Comparison of ENCODE assay signal across 8 cellular contexts in the genomic region with DNA sequence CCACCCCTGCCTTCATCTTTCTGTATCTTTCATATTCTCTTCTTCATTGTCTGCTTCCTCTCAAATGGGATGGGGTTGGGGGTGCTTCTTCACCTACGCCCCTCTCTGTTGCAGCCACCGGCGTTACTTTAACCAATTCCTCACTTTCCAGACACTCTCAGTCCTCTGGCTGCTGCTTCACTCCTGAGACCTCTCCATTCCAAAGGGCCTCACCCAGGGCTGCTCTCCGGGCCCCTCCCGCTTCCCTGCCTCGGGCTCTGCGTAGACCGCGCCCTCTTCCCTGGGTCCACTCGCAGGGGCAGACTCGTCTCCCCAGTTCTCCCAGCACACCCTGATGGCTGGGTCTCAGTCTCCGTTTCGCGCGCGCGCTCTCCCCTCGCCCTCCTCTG. TPM values are rescaled to one million over a fixed set of nuclear protein-coding genes. Genes with fewer than 3 reads are reported as not detected.
A peak's percentile ranks its signal among the peaks of the same experiment; 100 is the strongest.
DNase-seq lines count a peak whose midpoint lies in the region; ATAC-seq and TF ChIP-seq lines count a peak whose summit lies in the region.

No MANE protein-coding gene starts in this region.

- peaks cover 9% of the 10 kb centered on the region for H3K4me1 ChIP-seq in Loucy (ENCODE audit: insufficient read depth, low read length, poor library complexity, severe bottlenecking)
- peaks cover 0 to 4% of the 10 kb centered on the region in 2 donors for H3K4me1 ChIP-seq in ascending aorta
- peaks cover 4 to 12% (median 5%) of the 10 kb centered on the region in 3 donors for H3K4me1 ChIP-seq in skeletal muscle tissue (ENCODE audit: control insufficient read depth in 3 of 3, insufficient read depth in 3 of 3, low read length in 3 of 3)

- H3K27ac Mint-ChIP-seq in activated CD4-positive, alpha-beta T cell treated with anti-CD3 and anti-CD28 coated beads, Interleukin-2, amount 10 ng/mL, durations not matched to agents 7 days and 5 days: peak overlapping the region; percentile 98

- peak overlapping the region; percentile 85 for H3K4me3 ChIP-seq in Loucy (ENCODE audit: low read length, poor library complexity, severe bottlenecking)
- peak overlapping the region; percentile 77 to 80 for H3K4me3 ChIP-seq in ascending aorta
- peak overlapping the region; percentile 79 for H3K4me3 ChIP-seq in iPS-18c (ENCODE audit: insufficient read depth, low read depth, low read length)
- peak overlapping the region; percentile 69 to 83 (median 80) for H3K4me3 ChIP-seq in skeletal muscle tissue (ENCODE audit: low read length in 3 of 3)

- peak overlapping the region; percentile 98 for H2AFZ ChIP-seq in Loucy (ENCODE audit: low read length)

- no peaks in the 10 kb centered on the region for H3K79me2 ChIP-seq in Loucy (ENCODE audit: insufficient read depth, low read length)

- no peaks in the 10 kb centered on the region for H3K36me3 ChIP-seq in Loucy (ENCODE audit: insufficient read depth, low read length)
- no peaks in the 10 kb centered on the region for H3K36me3 ChIP-seq in ascending aorta
- H3K36me3 ChIP-seq in skeletal muscle tissue (ENCODE audit: control insufficient read depth in 3 of 3, insufficient read depth in 3 of 3, low read length in 3 of 3): no peaks in the 10 kb centered on the region

- H3K9me2 ChIP-seq in Loucy (replicated peaks; ENCODE audit: low read depth, low read length): no peaks in the 10 kb centered on the region

- intact Hi-C loops in ascending aorta (cut with DNase I): loop anchor here (2.0 to 10.0 kb wide), 5 partner anchors 548 to 1536 kb away; partner anchors contain the start of genes KDSR, PHLPP1, VPS4B and ZCCHC2

- peaks cover 3% of the 10 kb centered on the region for H3K27me3 Mint-ChIP-seq in activated CD4-positive, alpha-beta T cell treated with anti-CD3 and anti-CD28 coated beads, Interleukin-2, amount 10 ng/mL, durations not matched to agents 7 days and 5 days

- peak overlapping the region; percentile 97 to 99 for H3K27ac ChIP-seq in ascending aorta
- H3K27ac ChIP-seq in skeletal muscle tissue (ENCODE audit: low read depth, low read length): peak overlapping the region; percentile 95

- DNase-seq in activated CD4-positive, alpha-beta T cell treated with anti-CD3 and anti-CD28 coated beads, Interleukin-2, amount 10 ng/mL, durations not matched to agents 7 days and 5 days: no peak
- DNase-seq in activated CD4-positive, alpha-beta T cell treated with anti-CD3 and anti-CD28 coated beads, Interleukin-2, amount 50 U/mL, for 1 hour: no peak
- peak in 1 of 2 donors; percentile 67 for DNase-seq in ascending aorta (ENCODE audit: low spot score in 2 of 2)
- DNase-seq in activated CD4-positive, CD25-positive, alpha-beta regulatory T cell (lab: John Stamatoyannopoulos, UW): no peak

- H3K27me3 ChIP-seq in Loucy (ENCODE audit: insufficient read depth, low read length, poor library complexity, severe bottlenecking) (peaks cover 24% of the 10 kb centered on the region), ascending aorta (no peaks in the 10 kb centered on the region), skeletal muscle tissue (ENCODE audit: control insufficient read depth in 3 of 3, insufficient read depth in 3 of 3, low read length in 3 of 3) (no peaks in the 10 kb centered on the region)

- CTCF ChIA-PET in activated CD4-positive, alpha-beta T cell treated with anti-CD3 and anti-CD28 coated beads, Interleukin-2, amount 10 ng/mL, durations not matched to agents 7 days and 5 days (lab: Charles Lee): interaction anchor here (0.6 to 1.1 kb wide), 2 partner anchors 35 to 1776 kb away, joined by 3 read pairs; no protein-coding TSS in a partner anchor

- POLR2A ChIA-PET in activated CD4-positive, alpha-beta T cell treated with anti-CD3 and anti-CD28 coated beads, Interleukin-2, amount 10 ng/mL, durations not matched to agents 7 days and 5 days (lab: Charles Lee): interaction anchor here (0.6 kb wide), 1 partner anchor 463 kb away, joined by 3 read pairs; no protein-coding TSS in a partner anchor

- no peaks in the 10 kb centered on the region for H4K20me1 ChIP-seq in Loucy (ENCODE audit: insufficient read depth, low read length, poor library complexity, severe bottlenecking)

- no peaks in the 10 kb centered on the region for H3K9me3 Mint-ChIP-seq in activated CD4-positive, alpha-beta T cell treated with anti-CD3 and anti-CD28 coated beads, Interleukin-2, amount 10 ng/mL, durations not matched to agents 7 days and 5 days

- H3K36me3 Mint-ChIP-seq in activated CD4-positive, alpha-beta T cell treated with anti-CD3 and anti-CD28 coated beads, Interleukin-2, amount 10 ng/mL, durations not matched to agents 7 days and 5 days (ENCODE audit: low read depth): no peaks in the 10 kb centered on the region

- H3K4me2 ChIP-seq in Loucy (ENCODE audit: low read depth, low read length, poor library complexity, severe bottlenecking): peak overlapping the region; percentile 92

- H3K9me3 ChIP-seq in Loucy (ENCODE audit: insufficient read depth, low read depth, low read length): no peaks in the 10 kb centered on the region
- no peaks in the 10 kb centered on the region for H3K9me3 ChIP-seq in ascending aorta
- no peaks in the 10 kb centered on the region for H3K9me3 ChIP-seq in iPS-18c (ENCODE audit: control insufficient read depth, insufficient read depth, low read length)
- no peaks in the 10 kb centered on the region for H3K9me3 ChIP-seq in skeletal muscle tissue (ENCODE audit: control insufficient read depth in 3 of 3, low read length in 3 of 3)

- peaks cover 29% of the 10 kb centered on the region for H3K4me1 Mint-ChIP-seq in activated CD4-positive, alpha-beta T cell treated with anti-CD3 and anti-CD28 coated beads, Interleukin-2, amount 10 ng/mL, durations not matched to agents 7 days and 5 days

- H3K4me3 Mint-ChIP-seq in activated CD4-positive, alpha-beta T cell treated with anti-CD3 and anti-CD28 coated beads, Interleukin-2, amount 10 ng/mL, durations not matched to agents 7 days and 5 days: peak overlapping the region; percentile 91

- no peaks in the 10 kb centered on the region for H3F3A ChIP-seq in Loucy (ENCODE audit: low read depth)

- H3K9ac ChIP-seq in Loucy (ENCODE audit: low read depth, low read length, poor library complexity, severe bottlenecking) (peak overlapping the region; percentile 70), skeletal muscle tissue (ENCODE audit: low read depth in 1 of 3, low read length in 3 of 3) (peak overlapping the region; percentile 37 to 86 (median 85))

- TF ChIP-seq CTCF in Loucy (conservative IDR thresholded peaks at IDR 0.05; ENCODE audit: low read length) (no peak), ascending aorta (IDR thresholded peaks at IDR 0.05) (no peak)

- ATAC-seq in HG03097 (IDR thresholded peaks at IDR 0.05; ENCODE audit: low FRiP score, unreplicated experiment): no peak

RNA-seq across cellular contexts. Expression of gene SERPINB8, which starts 0.9 kb away (rescaled TPM):
- 1 to 10 TPM; 5.3 to 6.1 TPM for total RNA-seq in activated CD4-positive, alpha-beta T cell treated with anti-CD3 and anti-CD28 coated beads, Interleukin-2, amount 10 ng/mL, durations not matched to agents 7 days and 5 days
- total RNA-seq in ascending aorta: 4.5 TPM
- total RNA-seq in skeletal muscle tissue: 1.0 TPM

RNA-seq across cellular contexts. Expression of gene HMSD, which starts 21.7 kb away (rescaled TPM):
- total RNA-seq in activated CD4-positive, alpha-beta T cell treated with anti-CD3 and anti-CD28 coated beads, Interleukin-2, amount 10 ng/mL, durations not matched to agents 7 days and 5 days: 1 to 10 TPM in 1 of 2 experiments, under 1 TPM in 1; 0.94 to 1.0 TPM
- total RNA-seq in ascending aorta (not detected), skeletal muscle tissue (not detected)
